Comparison of ENCODE assay signal across 8 cellular contexts in the genomic region with DNA sequence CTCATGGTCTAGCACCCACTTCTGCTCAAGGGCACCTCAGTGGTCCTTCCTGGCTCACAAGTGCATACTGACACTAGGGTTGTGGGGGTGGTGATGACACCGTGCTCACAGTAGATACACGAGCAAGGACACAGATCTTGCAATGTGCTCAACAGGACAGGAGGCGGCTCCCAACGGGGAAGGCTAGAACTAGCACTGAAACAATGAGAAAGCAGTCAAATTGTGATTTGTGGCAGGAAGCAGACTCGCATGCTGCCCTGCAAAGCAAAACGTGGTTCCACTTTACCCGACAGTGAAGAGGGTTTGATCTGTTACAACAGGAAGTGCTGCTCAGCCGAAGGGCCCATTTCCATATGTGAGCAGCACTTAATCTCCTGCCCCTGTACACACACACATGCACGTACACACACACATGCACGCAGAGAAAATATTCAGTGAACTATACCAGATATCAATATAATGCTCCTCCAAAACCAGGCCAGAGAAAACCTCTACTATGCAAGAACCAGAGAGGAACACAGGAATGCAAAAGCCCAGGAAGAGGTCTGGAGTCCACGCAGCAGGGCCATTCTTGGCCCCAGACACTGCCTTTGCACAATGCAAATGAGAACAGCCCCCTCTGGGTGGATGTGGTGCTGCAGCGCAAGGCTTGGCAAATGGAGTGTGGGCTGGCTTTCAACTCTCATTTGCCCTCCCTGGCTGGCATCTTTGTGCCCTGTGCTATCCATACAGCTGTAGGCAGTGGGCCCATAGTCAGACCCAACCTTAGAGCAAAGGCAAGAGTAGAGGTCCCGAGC. TPM values are rescaled to one million over a fixed set of nuclear protein-coding genes. Genes with fewer than 3 reads are reported as not detected.
A peak's percentile ranks its signal among the peaks of the same experiment; 100 is the strongest.
DNase-seq lines count a peak whose midpoint lies in the region; ATAC-seq and TF ChIP-seq lines count a peak whose summit lies in the region.

No MANE protein-coding gene starts in this region.

- peaks cover 25% of the 10 kb centered on the region for H3K4me1 ChIP-seq in CD8-positive, alpha-beta T cell (ENCODE audit: insufficient read depth, low read length)
- no peaks in the 10 kb centered on the region for H3K4me1 ChIP-seq in vagina

- peaks cover 30% of the 10 kb centered on the region for H3K4me1 Mint-ChIP-seq in CD8-positive, alpha-beta T cell (ENCODE audit: low read depth)

- DNase-seq in CD8-positive, alpha-beta T cell, result peak in 6 of 7 experiments; percentile 22 to 79 (median 36)
- peak; percentile 14 for DNase-seq in activated CD4-positive, alpha-beta T cell treated with anti-CD3 and anti-CD28 coated beads for 1 hour
- DNase-seq in foreskin fibroblast (peak in 1 of 2 donors; percentile 11), hypothalamus (lab: John Stamatoyannopoulos, UW) (no peak), HT-29 (ENCODE audit: low spot score) (no peak), vagina (ENCODE audit: extremely low spot score in 2 of 2) (no peak)

- no peak overlapping the region for H3K4me3 ChIP-seq in CD8-positive, alpha-beta T cell (ENCODE audit: low read depth, low read length)
- H3K4me3 ChIP-seq in foreskin fibroblast (ENCODE audit: low read depth in 1 of 2, low read length in 2 of 2) (no peak overlapping the region), vagina (no peak overlapping the region)

- peak overlapping the region; percentile 54 for H3K4me3 Mint-ChIP-seq in CD8-positive, alpha-beta T cell

- peak overlapping the region; percentile 90 for H3K27ac Mint-ChIP-seq in CD8-positive, alpha-beta T cell

- TF ChIP-seq CTCF in CD8-positive, alpha-beta T cell (IDR thresholded peaks at IDR 0.05), result peak; percentile 13
- TF ChIP-seq CTCF in foreskin fibroblast (IDR thresholded peaks at IDR 0.05; ENCODE audit: low read depth, low read length) (peak; percentile 22), vagina (IDR thresholded peaks at IDR 0.05) (no peak)

- intact Hi-C loops in CD8-positive, alpha-beta T cell (cut with DNase I, micrococcal nuclease), result loop anchor here in 1 of 2 experiments (1.0 kb wide), 1 partner anchor 135 kb away; no protein-coding TSS in a partner anchor
- intact Hi-C loops in vagina (cut with DNase I), result no loop called here

- TF ChIP-seq POLR2A in vagina (IDR thresholded peaks at IDR 0.05), result no peak

- no peaks in the 10 kb centered on the region for H3K36me3 Mint-ChIP-seq in CD8-positive, alpha-beta T cell

- CTCF ChIA-PET in CD8-positive, alpha-beta T cell (lab: Charles Lee), result interaction anchor here (1.0 kb wide), 1 partner anchor 474 kb away, joined by 3 read pairs; no protein-coding TSS in a partner anchor

- ATAC-seq in CD8-positive, alpha-beta T cell, result peak; percentile 90
- ATAC-seq in GM19438 (IDR thresholded peaks at IDR 0.05; ENCODE audit: low read depth, unreplicated experiment), result peak; percentile 94
- ATAC-seq in HG03354 (IDR thresholded peaks at IDR 0.05; ENCODE audit: poor library complexity, severe bottlenecking, unreplicated experiment), result peak; percentile 92

- H3K36me3 ChIP-seq in CD8-positive, alpha-beta T cell (ENCODE audit: insufficient read depth, low read length), result no peaks in the 10 kb centered on the region
- no peaks in the 10 kb centered on the region for H3K36me3 ChIP-seq in vagina

- H3K27me3 Mint-ChIP-seq in CD8-positive, alpha-beta T cell (ENCODE audit: low read depth), result no peaks in the 10 kb centered on the region

- H3K9me3 Mint-ChIP-seq in CD8-positive, alpha-beta T cell, result peaks cover 3% of the 10 kb centered on the region

- H3K27me3 ChIP-seq in CD8-positive, alpha-beta T cell (ENCODE audit: insufficient read depth, low read length), result no peaks in the 10 kb centered on the region
- no peaks in the 10 kb centered on the region for H3K27me3 ChIP-seq in vagina

- peak overlapping the region; percentile 4 for H3K27ac ChIP-seq in CD8-positive, alpha-beta T cell (ENCODE audit: low read depth, low read length)
- no peak overlapping the region for H3K27ac ChIP-seq in vagina

- no peaks in the 10 kb centered on the region for H3K9me3 ChIP-seq in CD8-positive, alpha-beta T cell (ENCODE audit: low read length)
- no peaks in the 10 kb centered on the region for H3K9me3 ChIP-seq in vagina

- POLR2A ChIA-PET in CD8-positive, alpha-beta T cell (lab: Charles Lee), result interaction anchor here (1.0 to 1.1 kb wide), 2 partner anchors 164 to 165 kb away, joined by 3 to 4 read pairs; partner anchors contain the start of gene USP1

RNA-seq across cellular contexts. Expression of gene KANK4, which starts 47.1 kb away (rescaled TPM):
- total RNA-seq in CD8-positive, alpha-beta T cell, result not detected
- not detected in 2 replicates for total RNA-seq in HT-29 (2014; rRNA removed; shearing (Covaris generic))
- total RNA-seq in vagina, result 1.2 TPM

Comparison
In these comparisons a context has a peak if more than half of its experiments do, and no peak if none do; other contexts are left out.
1. DNase-seq: peak in CD8-positive, alpha-beta T cell (6 of 7) and activated CD4-positive, alpha-beta T cell treated with anti-CD3 and anti-CD28 coated beads for 1 hour (single experiment); none in hypothalamus (0 of 51), HT-29 (single experiment) and vagina (0 of 2).
2. CTCF ChIP-seq: peak in CD8-positive, alpha-beta T cell (single experiment) and foreskin fibroblast (single experiment); none in vagina (0 of 3).
3. Peak in every context shown above with its lines, with median percentiles within 50 percentile points of each other: ATAC-seq.